ENCODE assay signal across 8 cellular contexts in the genomic region with DNA sequence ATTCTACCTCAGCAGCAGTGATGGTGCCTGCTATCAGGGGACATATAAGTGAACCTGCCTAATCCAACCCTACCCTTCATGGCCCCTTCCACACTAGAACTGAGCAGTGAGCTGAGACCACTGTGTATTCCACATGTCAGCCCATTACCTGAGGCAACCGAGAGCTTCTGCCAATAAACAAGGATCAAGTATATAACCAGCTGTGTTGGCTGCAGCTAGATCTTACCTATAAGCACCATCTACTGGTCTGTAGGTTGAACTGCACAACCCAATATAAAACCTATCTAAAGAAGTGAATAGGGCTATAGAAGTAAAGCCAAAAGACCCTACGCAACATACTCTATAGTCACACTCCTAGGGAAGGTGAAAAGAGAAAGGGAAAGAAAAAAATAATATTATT.
DNase-seq lines count a peak whose midpoint lies in the region; ATAC-seq and TF ChIP-seq lines count a peak whose summit lies in the region.

No MANE protein-coding gene starts in this region.

- POLR2A ChIA-PET in AG04449 (lab: Yijun Ruan, JAX), result interaction anchor here (1.0 kb wide), 1 partner anchor 284 kb away, joined by 3 read pairs; no protein-coding TSS in a partner anchor

- no peaks in the 10 kb centered on the region for H3K36me3 ChIP-seq in mammary epithelial cell (ENCODE audit: insufficient read depth, low read length)

- WGBS in mammary epithelial cell (ENCODE audit: low coverage, missing lambda C conversion rate), result 57% methylated on average over 2 of the region's 2 CpGs

- H3K4me3 ChIP-seq in AG04449 (ENCODE audit: low read depth, low read length) (no peak overlapping the region), mammary epithelial cell (replicated peaks in 1 of 3; ENCODE audit: insufficient read depth in 1 of 3, low read depth in 2 of 3, low read length in 3 of 3) (no peak overlapping the region)

- no peak for DNase-seq in AG04449 (ENCODE audit: low read depth, low spot score)
- peak; percentile 40 for DNase-seq in GM13977 (ENCODE audit: low spot score)
- DNase-seq in NCI-H82 (lab: John Stamatoyannopoulos, UW), result peak; percentile 89
- peak; percentile 51 for DNase-seq in mammary epithelial cell
- DNase-seq in medulla oblongata (ENCODE audit: extremely low spot score), result peak; percentile 12
- no peak for DNase-seq in activated CD4-positive, alpha-beta T cell treated with anti-CD3 and anti-CD28 coated beads for 4 hours

- BruUV-seq in mammary epithelial cell (replicated peaks; lab: Mats Ljungman, UMichigan), result no TSS peak

- ATAC-seq in HG03060 (IDR thresholded peaks at IDR 0.05; ENCODE audit: low read depth, unreplicated experiment), result peak; percentile 49
- ATAC-seq in GM21737 (IDR thresholded peaks at IDR 0.05; ENCODE audit: unreplicated experiment), result no peak

- in situ Hi-C loops in GM13977 (cut with MboI; ENCODE audit: low pct_unique_long_range_greater_than_20kb, low sequenced_read_pairs, unreplicated experiment), result loop anchor here (10.0 to 25.0 kb wide), 2 partner anchors 434 to 696 kb away; a partner anchor contains a TSS
- in situ Hi-C loops in mammary epithelial cell (cut with MboI; ENCODE audit: low sequenced_read_pairs in 2 of 2), result loop anchor here (5.0 to 25.0 kb wide), 4 partner anchors 426 to 696 kb away; a partner anchor contains a TSS

- H4K20me1 ChIP-seq in mammary epithelial cell (ENCODE audit: insufficient read depth, low read length), result no peaks in the 10 kb centered on the region

- H3K27me3 ChIP-seq in mammary epithelial cell (ENCODE audit: insufficient read depth, low read length), result no peaks in the 10 kb centered on the region

- intact Hi-C loops in mammary epithelial cell (cut with micrococcal nuclease), result loop anchor here (1.0 to 2.0 kb wide), 4 partner anchors 284 to 908 kb away; a partner anchor contains a TSS

- H3K9ac ChIP-seq in mammary epithelial cell (ENCODE audit: insufficient read depth, low read length), result no peak overlapping the region

- H3K4me1 ChIP-seq in mammary epithelial cell (ENCODE audit: insufficient read depth, low read length), result peaks cover 16% of the 10 kb centered on the region

- CTCF ChIA-PET in AG04449 (lab: Yijun Ruan, JAX), result interaction anchor here (0.8 to 3.9 kb wide), 7 partner anchors 9 to 716 kb away, joined by 3 to 16 read pairs (median 3); no protein-coding TSS in a partner anchor
- CTCF ChIA-PET in mammary epithelial cell (lab: Charles Lee; ENCODE audit: low non-redundant PET), result interaction anchor here (0.6 to 1.3 kb wide), 9 partner anchors 129 to 907 kb away, joined by 3 to 9 read pairs (median 5); no protein-coding TSS in a partner anchor

- H3K9me3 ChIP-seq in mammary epithelial cell (replicated peaks; ENCODE audit: insufficient read depth, low read length), result peaks cover 10% of the 10 kb centered on the region

- H2AFZ ChIP-seq in mammary epithelial cell (ENCODE audit: low read depth, low read length), result no peak overlapping the region

- H3K79me2 ChIP-seq in mammary epithelial cell (ENCODE audit: insufficient read depth, low read length), result no peaks in the 10 kb centered on the region

- no peak overlapping the region for H3K27ac ChIP-seq in mammary epithelial cell (ENCODE audit: insufficient read depth, low read depth, low read length)

- dilution Hi-C loops in mammary epithelial cell (cut with HindIII; ENCODE audit: low sequenced_read_pairs), result no loop called here

- no peak overlapping the region for H3K4me2 ChIP-seq in mammary epithelial cell (ENCODE audit: insufficient read depth, low read depth, low read length)

- TF ChIP-seq CTCF in AG04449 (IDR thresholded peaks at IDR 0.05; ENCODE audit: insufficient read depth, low read length, missing control alignments) (peak; percentile 42), GM13977 (IDR thresholded peaks at IDR 0.05; ENCODE audit: extremely low read depth, insufficient read depth, missing control alignments) (peak; percentile 70), mammary epithelial cell (conservative IDR thresholded peaks at IDR 0.05 in 1 of 2, IDR thresholded peaks at IDR 0.05 in 1 of 2; ENCODE audit: extremely low read depth in 1 of 2, insufficient read depth in 1 of 2, low read depth in 1 of 2, low read length in 2 of 2) (peak; percentile 71 to 72)

Comparison
In these comparisons a context has a peak if more than half of its experiments do, and no peak if none do; other contexts are left out.
1. DNase-seq: peak in GM13977 (single experiment), NCI-H82 (single experiment), mammary epithelial cell (single experiment) and medulla oblongata (single experiment); none in AG04449 (single experiment) and activated CD4-positive, alpha-beta T cell treated with anti-CD3 and anti-CD28 coated beads for 4 hours (0 of 2).
2. Peak in every context shown above with its lines, with median percentiles within 50 percentile points of each other: CTCF ChIP-seq.